Comparison of ENCODE assay signal across 19 cellular contexts in genomic region chr17:75277664-75278071, GRCh38. TPM values are rescaled to one million over a fixed set of nuclear protein-coding genes. Genes with fewer than 3 reads are reported as not detected.
DNase-seq lines count a peak whose midpoint lies in the region; ATAC-seq and TF ChIP-seq lines count a peak whose summit lies in the region.
"Had no signal": no experiment of that assay in that cellular context is flagged by ENCODE, and none has a peak within 500 bp of the region (broad histone marks: within the 10 kb centered on the region; RNA-seq: fewer than 3 reads in every experiment).

No MANE protein-coding gene starts in this region.

- CTCF ChIA-PET in activated CD4-positive, alpha-beta memory T cell treated with anti-CD3 and anti-CD28 coated beads for 36 hours (lab: Charles Lee): interaction anchor here (1.0 to 1.4 kb wide), 4 partner anchors 12 to 47 kb away, joined by 3 to 6 read pairs (median 4); partner anchors contain the start of genes GGA3, MRPS7 and SLC25A19

- TF ChIP-seq CTCF in ovary (IDR thresholded peaks at IDR 0.05): no peak
- TF ChIP-seq CTCF in spleen (IDR thresholded peaks at IDR 0.05 in 8 of 11, conservative IDR thresholded peaks at IDR 0.05 in 3 of 11): no peak

- no peaks in the 10 kb centered on the region for H3K9me3 ChIP-seq in skeletal muscle satellite cell (replicated peaks; ENCODE audit: low read length)
- H3K9me3 ChIP-seq in ovary: no peaks in the 10 kb centered on the region
- H3K9me3 ChIP-seq in spleen: no peaks in the 10 kb centered on the region
- H3K9me3 ChIP-seq: BLaER1, heart right ventricle, vagina had no signal

- H3K36me3 ChIP-seq in skeletal muscle satellite cell (ENCODE audit: insufficient read depth, low read length) (no peaks in the 10 kb centered on the region), ovary (no peaks in the 10 kb centered on the region), spleen (peaks cover 0 to 81% (median 25%) of the 10 kb centered on the region in 6 donors)

- H3K27me3 ChIP-seq in skeletal muscle satellite cell (ENCODE audit: control insufficient read depth, insufficient read depth, low read length) (no peaks in the 10 kb centered on the region), ovary (no peaks in the 10 kb centered on the region), spleen (replicated peaks in 1 of 7) (no peaks in the 10 kb centered on the region)
- H3K27me3 ChIP-seq: BLaER1, heart right ventricle, vagina had no signal

- intact Hi-C loops in ovary (cut with DNase I) (no loop called here), spleen (cut with DNase I; ENCODE audit: low total_unique reads) (no loop called here)
- intact Hi-C loops in activated CD4-positive, alpha-beta memory T cell treated with anti-CD3 and anti-CD28 coated beads for 36 hours (cut with micrococcal nuclease): no loop called here

- H3K27me3 Mint-ChIP-seq in activated CD4-positive, alpha-beta memory T cell treated with anti-CD3 and anti-CD28 coated beads for 36 hours: no peaks in the 10 kb centered on the region
- H3K27me3 Mint-ChIP-seq: activated B cell treated with CpG ODN at 0.5 μM for 24 hours; dendritic cell treated with granulocyte-macrophage colony-stimulating factor and Interleukin-4, amounts not matched to agents 40 ng/mL and 50 ng/mL, for 4 days; T-cell had no signal

- peaks cover 6% of the 10 kb centered on the region for H3K4me1 Mint-ChIP-seq in activated CD4-positive, alpha-beta memory T cell treated with anti-CD3 and anti-CD28 coated beads for 36 hours (ENCODE audit: low read depth)

- 53 to 63% (median 57%) methylated on average over 6 of the region's 6 CpGs for WGBS in ovary, 3 donors
- 84 to 95% (median 93%) methylated on average over 6 of the region's 6 CpGs for whole genome bisulfite sequencing in spleen, 5 donors

- H3K4me3 Mint-ChIP-seq in activated CD4-positive, alpha-beta memory T cell treated with anti-CD3 and anti-CD28 coated beads for 36 hours: no peak overlapping the region
- H3K4me3 Mint-ChIP-seq: activated B cell treated with CpG ODN at 0.5 μM for 24 hours; dendritic cell treated with granulocyte-macrophage colony-stimulating factor and Interleukin-4, amounts not matched to agents 40 ng/mL and 50 ng/mL, for 4 days; T-cell had no signal

- no peak overlapping the region for H3K27ac Mint-ChIP-seq in activated CD4-positive, alpha-beta memory T cell treated with anti-CD3 and anti-CD28 coated beads for 36 hours
- H3K27ac Mint-ChIP-seq: activated B cell treated with CpG ODN at 0.5 μM for 24 hours; dendritic cell treated with granulocyte-macrophage colony-stimulating factor and Interleukin-4, amounts not matched to agents 40 ng/mL and 50 ng/mL, for 4 days; T-cell had no signal

- H3K36me3 Mint-ChIP-seq in activated CD4-positive, alpha-beta memory T cell treated with anti-CD3 and anti-CD28 coated beads for 36 hours: peaks cover 17% of the 10 kb centered on the region

- POLR2A ChIA-PET in activated CD4-positive, alpha-beta memory T cell treated with anti-CD3 and anti-CD28 coated beads for 36 hours (lab: Charles Lee): interaction anchor here (1.0 to 1.1 kb wide), 2 partner anchors 11 to 12 kb away, joined by 3 to 4 read pairs; partner anchors contain the start of gene SLC25A19

- H3K9ac ChIP-seq in skeletal muscle satellite cell (ENCODE audit: low read depth, low read length): peak overlapping the region; percentile 5
- H3K9ac ChIP-seq: BLaER1 had no signal

- H3K27ac ChIP-seq in ovary (no peak overlapping the region), spleen (no peak overlapping the region)
- H3K27ac ChIP-seq: BLaER1, heart right ventricle, vagina had no signal

- no peak for TF ChIP-seq EP300 in ovary (IDR thresholded peaks at IDR 0.05)

- H3K4me3 ChIP-seq in skeletal muscle satellite cell (ENCODE audit: low read length) (no peak overlapping the region), ovary (no peak overlapping the region), spleen (no peak overlapping the region)
- H3K4me3 ChIP-seq: BLaER1, heart right ventricle, vagina had no signal

- DNase-seq in EL: peak; percentile 76
- DNase-seq in RPMI7951 (ENCODE audit: low read depth): peak; percentile 64
- DNase-seq in fibroblast of peridontal ligament (ENCODE audit: extremely low read depth): peak; percentile 86
- DNase-seq in ovary: no peak
- DNase-seq in activated CD4-positive, alpha-beta memory T cell treated with anti-CD3 and anti-CD28 coated beads for 36 hours: no peak
- no peak for DNase-seq in spleen
- DNase-seq: activated B cell treated with CpG ODN at 0.5 μM for 24 hours; heart right ventricle; MM.1S; NCI-H1930; NCI-H524; stimulated activated naive CD8-positive, alpha-beta T cell treated with anti-CD3 and anti-CD28 coated beads, Interleukin-15, Interleukin-2, amounts not matched to agents 100 U/mL and 50 U/mL, for 24 hours; T-cell had no signal

- H3K9me3 Mint-ChIP-seq in activated CD4-positive, alpha-beta memory T cell treated with anti-CD3 and anti-CD28 coated beads for 36 hours: no peaks in the 10 kb centered on the region
- H3K9me3 Mint-ChIP-seq: activated B cell treated with CpG ODN at 0.5 μM for 24 hours; dendritic cell treated with granulocyte-macrophage colony-stimulating factor and Interleukin-4, amounts not matched to agents 40 ng/mL and 50 ng/mL, for 4 days; T-cell had no signal

- ATAC-seq in HG02870 (IDR thresholded peaks at IDR 0.05; ENCODE audit: unreplicated experiment): no peak
- ATAC-seq: heart right ventricle; Panc1; stimulated activated naive CD8-positive, alpha-beta T cell treated with anti-CD3 and anti-CD28 coated beads, Interleukin-15, Interleukin-2, amounts not matched to agents 100 U/mL and 50 U/mL, for 24 hours; T-cell had no signal

- peaks cover 23% of the 10 kb centered on the region for H3K4me1 ChIP-seq in skeletal muscle satellite cell (ENCODE audit: control insufficient read depth, insufficient read depth, low read length)
- no peaks in the 10 kb centered on the region for H3K4me1 ChIP-seq in ovary (ENCODE audit: insufficient read depth)
- peaks cover under 1 to 15% (median 4%) of the 10 kb centered on the region in 6 donors for H3K4me1 ChIP-seq in spleen

- no peak for TF ChIP-seq POLR2A in ovary (IDR thresholded peaks at IDR 0.05)
- no peak for TF ChIP-seq POLR2A in spleen (IDR thresholded peaks at IDR 0.05)

- H3K4me2 ChIP-seq in skeletal muscle satellite cell (ENCODE audit: low read length): peak overlapping the region; percentile 57
- H3K4me2 ChIP-seq: BLaER1 had no signal

RNA-seq across cellular contexts. Expression of gene MIF4GD, which starts 6.6 kb away (rescaled TPM):
- total RNA-seq in RPMI7951 (2014; rRNA removed; shearing (Covaris generic)): 7.4 and 9.3 TPM in 2 replicates
- total RNA-seq in skeletal muscle satellite cell (2012; rRNA removed): 3.1 and 5.1 TPM in 2 replicates
- 10 to 100 TPM; 11.8 to 20.3 (median 13.9) TPM for total RNA-seq in ovary
- 10 to 100 TPM; 15.7 to 17.8 TPM for polyA plus RNA-seq in ovary
- total RNA-seq in activated CD4-positive, alpha-beta memory T cell treated with anti-CD3 and anti-CD28 coated beads for 36 hours: 10 to 100 TPM; 50.2 to 57.2 TPM
- 10 to 100 TPM; 27.1 to 47.3 (median 38.0) TPM for total RNA-seq in spleen
- 10 to 100 TPM; 28.2 to 38.0 (median 34.3) TPM for polyA plus RNA-seq in spleen

RNA-seq across cellular contexts. Expression of gene SLC25A19, which starts 11.6 kb away (rescaled TPM):
- 7.3 and 7.9 TPM in 2 replicates for total RNA-seq in RPMI7951 (2014; rRNA removed; shearing (Covaris generic))
- 11.8 and 13.2 TPM in 2 replicates for total RNA-seq in skeletal muscle satellite cell (2012; rRNA removed)
- total RNA-seq in ovary (10 to 100 TPM in 2 of 7 donors, 1 to 10 TPM in 5; 6.0 to 12.1 (median 7.9) TPM), spleen (10 to 100 TPM; 12.4 to 32.5 (median 19.1) TPM)
- polyA plus RNA-seq in ovary (1 to 10 TPM; 4.1 to 7.4 TPM), spleen (10 to 100 TPM; 18.5 to 21.2 (median 19.2) TPM)
- total RNA-seq in activated CD4-positive, alpha-beta memory T cell treated with anti-CD3 and anti-CD28 coated beads for 36 hours: 10 to 100 TPM; 57.9 to 62.3 TPM

RNA-seq across cellular contexts. Expression of gene MRPS7, which starts 16.0 kb away (rescaled TPM):
- 54.8 and 58.2 TPM in 2 replicates for total RNA-seq in RPMI7951 (2014; rRNA removed; shearing (Covaris generic))
- total RNA-seq in skeletal muscle satellite cell (2012; rRNA removed): 55.7 and 64.9 TPM in 2 replicates
- 10 to 100 TPM; 19.6 to 44.8 (median 34.3) TPM for total RNA-seq in ovary
- polyA plus RNA-seq in ovary: 10 to 100 TPM; 34.1 to 46.4 TPM
- total RNA-seq in activated CD4-positive, alpha-beta memory T cell treated with anti-CD3 and anti-CD28 coated beads for 36 hours: 10 to 100 TPM; 72.9 to 76.1 TPM
- 10 to 100 TPM; 32.2 to 38.4 (median 35.1) TPM for total RNA-seq in spleen
- 10 to 100 TPM; 39.1 to 62.7 (median 47.2) TPM for polyA plus RNA-seq in spleen

RNA-seq across cellular contexts. Expression of gene GGA3, which starts 16.3 kb away (rescaled TPM):
- 6.4 and 8.4 TPM in 2 replicates for total RNA-seq in RPMI7951 (2014; rRNA removed; shearing (Covaris generic))
- total RNA-seq in skeletal muscle satellite cell (2012; rRNA removed): 11.4 and 15.5 TPM in 2 replicates
- total RNA-seq in ovary (10 to 100 TPM; 23.1 to 48.9 (median 38.3) TPM), spleen (10 to 100 TPM; 38.0 to 73.7 (median 65.2) TPM)
- polyA plus RNA-seq in ovary (10 to 100 TPM; 18.2 to 39.6 TPM), spleen (10 to 100 TPM; 14.1 to 37.9 (median 26.9) TPM)
- 10 to 100 TPM; 68.5 to 70.7 TPM for total RNA-seq in activated CD4-positive, alpha-beta memory T cell treated with anti-CD3 and anti-CD28 coated beads for 36 hours

Comparison
In these comparisons a context has a peak if more than half of its experiments do, and no peak if none do; other contexts are left out.
1. DNase-seq: peak in EL (single experiment), RPMI7951 (single experiment) and fibroblast of peridontal ligament (single experiment); none in ovary (0 of 5), activated CD4-positive, alpha-beta memory T cell treated with anti-CD3 and anti-CD28 coated beads for 36 hours (single experiment) and spleen (single experiment).